Comparison of ENCODE assay signal across 1 cellular context in the genomic region with DNA sequence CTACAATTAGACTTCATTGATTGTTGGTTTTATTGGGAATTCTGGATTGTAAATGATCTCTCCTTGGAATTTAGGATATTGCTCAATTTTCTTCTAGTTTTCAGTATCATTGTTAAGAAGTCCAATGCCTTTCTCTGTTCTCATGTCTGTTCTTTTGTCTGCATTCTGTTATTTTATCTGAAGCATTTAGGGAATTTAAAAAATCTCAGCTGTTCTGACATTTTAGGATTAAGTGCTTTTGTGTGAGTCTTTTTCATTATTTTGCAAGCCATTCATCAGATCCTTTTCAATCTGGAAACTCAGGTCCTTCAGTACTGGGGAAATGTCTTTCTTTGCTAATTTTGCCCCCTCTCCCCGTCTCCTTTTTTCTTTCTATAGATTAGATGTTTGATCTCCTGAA.
TF ChIP-seq lines count a peak whose summit lies in the region.

No MANE protein-coding gene starts in this region.

TF ChIP-seq in WTC11, 78 proteins besides CTCF, POLR2A, EP300 and RAD21 (continued from another document):
- TF ChIP-seq ZBTB43 (CRISPR knock-in tag; IDR thresholded peaks at IDR 0.05): no peak
